11 cellular contexts compared by ENCODE assay signal in the genomic region with DNA sequence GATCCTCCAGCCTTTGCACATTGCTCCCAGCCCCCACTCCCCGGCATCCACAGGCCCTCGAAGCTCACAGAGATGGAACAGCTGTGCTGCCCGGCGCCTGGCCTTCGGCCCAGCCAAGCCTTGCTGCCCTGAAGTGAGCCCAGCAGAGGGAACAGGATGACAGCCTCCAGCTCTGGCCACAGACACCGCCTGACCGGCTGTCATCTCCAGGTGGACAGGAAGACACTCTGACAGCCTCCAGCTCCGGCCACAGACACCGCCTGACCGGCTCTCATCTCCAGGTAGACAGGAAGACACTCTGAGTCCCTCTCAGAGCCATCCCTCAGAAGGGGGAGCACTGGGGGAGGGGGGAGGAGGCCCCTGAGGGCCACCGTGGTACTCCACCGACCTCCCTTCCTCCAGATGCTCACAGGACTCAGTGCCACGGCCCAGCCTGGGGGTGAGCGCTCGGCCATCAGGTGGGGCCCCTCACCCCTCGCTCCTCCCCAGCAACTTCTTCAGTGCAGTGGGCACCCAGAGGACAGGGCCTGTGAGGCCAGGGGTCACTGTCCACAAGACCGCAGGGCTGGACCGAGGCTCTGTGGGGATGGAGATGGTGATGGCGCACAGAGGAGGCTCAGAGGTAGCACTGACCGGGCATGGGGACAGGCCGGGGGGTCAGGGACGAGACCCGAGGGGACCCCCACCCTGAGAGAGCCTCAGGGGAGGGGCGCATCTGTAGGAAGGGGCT. TPM values are rescaled to one million over a fixed set of nuclear protein-coding genes. Genes with fewer than 3 reads are reported as not detected.
DNase-seq lines count a peak whose midpoint lies in the region; TF ChIP-seq lines count a peak whose summit lies in the region.
"Had no signal": no experiment of that assay in that cellular context is flagged by ENCODE, and none has a peak within 500 bp of the region (broad histone marks: within the 10 kb centered on the region; RNA-seq: fewer than 3 reads in every experiment).

No MANE protein-coding gene starts in this region.

- no peak overlapping the region for H3K4me3 Mint-ChIP-seq in CD14-positive monocyte

- no peak for TF ChIP-seq CTCF in CD14-positive monocyte (IDR thresholded peaks at IDR 0.05)

- DNase-seq in CD14-positive monocyte (ENCODE audit: low spot score) (peak; percentile 38), SJCRH30 (peak; percentile 92), globus pallidus (ENCODE audit: low spot score) (peak; percentile 26), neuronal stem cell (ENCODE audit: low spot score) (no peak), middle frontal gyrus (ENCODE audit: extremely low spot score, low spot score) (no peak), midbrain (lab: John Stamatoyannopoulos, UW) (no peak), NCI-H128 (lab: John Stamatoyannopoulos, UW; ENCODE audit: unreplicated experiment) (no peak)
- DNase-seq in activated CD4-positive, alpha-beta T cell treated with anti-CD3 and anti-CD28 coated beads, Interleukin-2, amount 50 U/mL, for 48 hours = no peak
- DNase-seq: hippocampal formation, NCI-H1105, T-helper 9 cell had no signal

- H3K9me3 ChIP-seq in SJCRH30 (replicated peaks) (peaks cover 8% of the 10 kb centered on the region), neuronal stem cell (replicated peaks in 1 of 2; ENCODE audit: control insufficient read depth in 2 of 2, insufficient read depth in 1 of 2, low read depth in 1 of 2, low read length in 2 of 2) (no peaks in the 10 kb centered on the region)

- WGBS in neuronal stem cell (ENCODE audit: extremely low coverage in 2 of 2, insufficient read length in 2 of 2, insufficient replicate concordance in 1 of 2), 2 donors = no CpG with 5 or more reads among the region's 24 CpGs

- H3K4me1 ChIP-seq in SJCRH30 (peaks cover 25% of the 10 kb centered on the region), neuronal stem cell (ENCODE audit: control insufficient read depth in 2 of 2, insufficient read depth in 1 of 2, low read depth in 1 of 2, low read length in 2 of 2) (peaks cover 0 to 3% of the 10 kb centered on the region in 2 donors)

- intact Hi-C loops in CD14-positive monocyte (cut with micrococcal nuclease) = loop anchor here (5.0 kb wide), 1 partner anchor 263 kb away; no protein-coding TSS in a partner anchor

- no peak overlapping the region for H2AK5ac ChIP-seq in neuronal stem cell (ENCODE audit: low read depth, low read length)

- peaks cover 3% of the 10 kb centered on the region for H3K79me1 ChIP-seq in neuronal stem cell (ENCODE audit: low read depth, low read length)

- H3K4me3 ChIP-seq in SJCRH30 (no peak overlapping the region), neuronal stem cell (ENCODE audit: low read length in 2 of 2) (no peak overlapping the region)

- H3K4me2 ChIP-seq in neuronal stem cell (ENCODE audit: insufficient read depth, low read length, poor library complexity, severe bottlenecking) = no peak overlapping the region

- peaks cover 22% of the 10 kb centered on the region for H3K36me3 ChIP-seq in SJCRH30
- H3K36me3 ChIP-seq in neuronal stem cell (replicated peaks in 1 of 2; ENCODE audit: control insufficient read depth in 2 of 2, insufficient read depth in 2 of 2, low read length in 2 of 2) = peaks cover 0 to 24% of the 10 kb centered on the region in 2 donors

- H3K4ac ChIP-seq in neuronal stem cell (ENCODE audit: low read length) = no peak overlapping the region

- no peak overlapping the region for H4K91ac ChIP-seq in neuronal stem cell (ENCODE audit: low read depth, low read length, poor library complexity)

- no peak overlapping the region for H2BK15ac ChIP-seq in neuronal stem cell (ENCODE audit: low read length)

- H3K27me3 ChIP-seq in SJCRH30 (no peaks in the 10 kb centered on the region), neuronal stem cell (ENCODE audit: control insufficient read depth in 3 of 3, insufficient read depth in 3 of 3, low read depth in 1 of 3, low read length in 3 of 3) (no peaks in the 10 kb centered on the region)

- no peaks in the 10 kb centered on the region for H3K4me1 Mint-ChIP-seq in CD14-positive monocyte

- H2BK12ac ChIP-seq in neuronal stem cell (ENCODE audit: low read length) = no peak overlapping the region

- no peak overlapping the region for H2BK120ac ChIP-seq in neuronal stem cell (ENCODE audit: low read depth, low read length)

- no peak overlapping the region for H3K9ac ChIP-seq in neuronal stem cell (ENCODE audit: low read depth, low read length, poor library complexity)

- peaks cover 19 to 26% of the 10 kb centered on the region in 2 donors for H3K36me3 Mint-ChIP-seq in CD14-positive monocyte

- no peak overlapping the region for H2AFZ ChIP-seq in neuronal stem cell (ENCODE audit: low read length)

- H3K27ac Mint-ChIP-seq in CD14-positive monocyte = peak overlapping the region in 2 of 7 donors; percentile 11 to 13

- no peak overlapping the region for H3K14ac ChIP-seq in neuronal stem cell (ENCODE audit: low read length)

- peaks cover 7 to 22% (median 15%) of the 10 kb centered on the region in 7 donors for H3K9me3 Mint-ChIP-seq in CD14-positive monocyte

- peak overlapping the region; percentile 17 for H3K18ac ChIP-seq in neuronal stem cell (ENCODE audit: low read length)

- H3K27ac ChIP-seq in SJCRH30 (peak overlapping the region; percentile 40), neuronal stem cell (replicated peaks; ENCODE audit: low read length) (no peak overlapping the region)

- H2BK5ac ChIP-seq in neuronal stem cell (ENCODE audit: low read length) = no peak overlapping the region

- no peak overlapping the region for H4K8ac ChIP-seq in neuronal stem cell (ENCODE audit: low read depth, low read length)

- H3K23ac ChIP-seq in neuronal stem cell (ENCODE audit: low read depth, low read length, poor library complexity) = peak overlapping the region; percentile 2

- H3K27me3 Mint-ChIP-seq in CD14-positive monocyte (ENCODE audit: low read depth in 3 of 3) = peaks cover 7 to 22% (median 8%) of the 10 kb centered on the region in 3 donors

RNA-seq across cellular contexts. Expression of a gene that starts 58.5 kb away (rescaled TPM):
- under 1 TPM; 0.61 to 0.86 TPM for polyA plus RNA-seq in CD14-positive monocyte
- total RNA-seq in SJCRH30 (2014; rRNA removed; shearing (Covaris generic)) = 41.0 and 44.7 TPM in 2 replicates
- polyA plus RNA-seq in neuronal stem cell (2013, experiment 1 of 2) = 21.8 TPM
- 22.7 TPM for polyA plus RNA-seq in neuronal stem cell (2013, experiment 2 of 2)

Comparison
In these comparisons a context has a peak if more than half of its experiments do, and no peak if none do; other contexts are left out.
1. DNase-seq: peak in CD14-positive monocyte (single experiment), SJCRH30 (2 of 2) and globus pallidus (single experiment); none in neuronal stem cell (single experiment), middle frontal gyrus (single experiment), midbrain (single experiment), NCI-H128 (single experiment) and activated CD4-positive, alpha-beta T cell treated with anti-CD3 and anti-CD28 coated beads, Interleukin-2, amount 50 U/mL, for 48 hours (0 of 2).